In genomic region chr15:23441204-23441603, GRCh38 we compare ENCODE assay signal across 11 cellular contexts. TPM values are rescaled to one million over a fixed set of nuclear protein-coding genes. Genes with fewer than 3 reads are reported as not detected.
"Had no signal": no experiment of that assay in that cellular context is flagged by ENCODE, and none has a peak within 500 bp of the region (broad histone marks: within the 10 kb centered on the region; RNA-seq: fewer than 3 reads in every experiment).

No MANE protein-coding gene starts in this region.

- H3K4me1 Mint-ChIP-seq: GM23338 had no signal

- H3K36me3 ChIP-seq: HAP-1 had no signal

- ATAC-seq: GM23338, HCT116 had no signal

- H3K27ac Mint-ChIP-seq: GM23338, H9, HFFc6 had no signal

- DNase-seq: GM23248, GOT3, H7, H9, HCEC 1CT, HFFc6 had no signal

- H3K4me3 ChIP-seq: GM23248, GM23338, HAP-1 had no signal

- H3K9me3 ChIP-seq: HAP-1 had no signal

- H3K4me3 Mint-ChIP-seq: GM23338, H9, HFFc6 had no signal

- H3K4me1 ChIP-seq: HAP-1 had no signal

- H3K27ac ChIP-seq: GM23248 had no signal

RNA-seq across cellular contexts. Expression of gene GOLGA6L2, which starts 5.8 kb away (rescaled TPM):
- total RNA-seq: GM23248, GM23338, H1, H4, H7, H9, HFFc6 had no signal
